ENCODE assay signal across 9 cellular contexts in genomic region chr9:124769451-124770358, GRCh38. TPM values are rescaled to one million over a fixed set of nuclear protein-coding genes. Genes with fewer than 3 reads are reported as not detected.
DNase-seq lines count a peak whose midpoint lies in the region; ATAC-seq, FAIRE-seq and TF ChIP-seq lines count a peak whose summit lies in the region.
"Had no signal": no experiment of that assay in that cellular context is flagged by ENCODE, and none has a peak within 500 bp of the region (broad histone marks: within the 10 kb centered on the region; RNA-seq: fewer than 3 reads in every experiment).

No MANE protein-coding gene starts in this region.

- FAIRE-seq in H1 (lab: Jason Lieb, UNC): peak; percentile 45
- FAIRE-seq: colon had no signal

- H2BK5ac ChIP-seq in H1 (ENCODE audit: low read depth, low read length): no peak overlapping the region; the same call in 1 of the 2 replicates

- H2BK12ac ChIP-seq in H1 (ENCODE audit: low read depth, low read length): no peak overlapping the region

- TF ChIP-seq RAD21 in H1 (IDR thresholded peaks at IDR 0.05 in 1 of 2, conservative IDR thresholded peaks at IDR 0.05 in 1 of 2; ENCODE audit: low read depth in 2 of 2, low read length in 2 of 2): no peak

- peaks cover 13 to 40% (median 37%) of the 10 kb centered on the region in 7 donors for H3K4me1 Mint-ChIP-seq in naive thymus-derived CD4-positive, alpha-beta T cell

- TF ChIP-seq EP300 in H1 (IDR thresholded peaks at IDR 0.05; ENCODE audit: borderline replicate concordance in 1 of 2, low read depth in 2 of 2, low read length in 2 of 2): no peak

- H4K20me1 ChIP-seq in H1 (replicated peaks in 1 of 2; ENCODE audit: control insufficient read depth in 1 of 2, insufficient read depth in 2 of 2, low read length in 2 of 2): peaks cover 10 to 12% of the 10 kb centered on the region in 2 experiments

- H2BK20ac ChIP-seq in H1 (ENCODE audit: low read length): 0 out of 2 replicates have a peak overlapping the region, but pooled peaks have one; percentile 56

- peak overlapping the region in 5 of 9 donors; percentile 12 to 78 (median 44) for H3K27ac Mint-ChIP-seq in naive thymus-derived CD4-positive, alpha-beta T cell

- peak; percentile 55 for DNase-seq in Right ventricle myocardium superior
- no peak for DNase-seq in cardiac septum (ENCODE audit: low spot score)
- DNase-seq in SK-N-MC (ENCODE audit: low read depth, low spot score): no peak
- peak in 1 of 2 experiments; percentile 82 for DNase-seq in H1 (ENCODE audit: low read depth in 1 of 2, low spot score in 2 of 2)
- peak in 2 of 9 donors; percentile 11 to 39 for DNase-seq in naive thymus-derived CD4-positive, alpha-beta T cell
- no peak for DNase-seq in H4 (ENCODE audit: low spot score)
- DNase-seq in stimulated activated CD8-positive, alpha-beta memory T cell treated with anti-CD3 and anti-CD28 coated beads, Interleukin-4, amount 100 ng/mL, for 48 hours: no peak

- no peak overlapping the region for H3K4ac ChIP-seq in H1 (replicated peaks; ENCODE audit: insufficient read length, low read depth, low read length)

- H3K4me2 ChIP-seq in H1 (ENCODE audit: insufficient read depth in 1 of 2, low read depth in 2 of 2, low read length in 2 of 2): peak overlapping the region; percentile 81 to 85

- H3K14ac ChIP-seq in H1 (ENCODE audit: insufficient read length): no peak overlapping the region

- H2AK5ac ChIP-seq in H1 (ENCODE audit: low read depth, low read length): no peak overlapping the region

- H3K27me3 Mint-ChIP-seq in naive thymus-derived CD4-positive, alpha-beta T cell: peaks cover 52 to 84% (median 78%) of the 10 kb centered on the region in 5 donors

- no peaks in the 10 kb centered on the region for H3K36me3 Mint-ChIP-seq in naive thymus-derived CD4-positive, alpha-beta T cell

- no peak overlapping the region for H2BK120ac ChIP-seq in H1 (replicated peaks; ENCODE audit: low read depth, low read length)

- H3K4me1 ChIP-seq in H1 (replicated peaks in 1 of 4; ENCODE audit: control insufficient read depth in 3 of 4, insufficient read depth in 4 of 4, low read length in 3 of 4): peaks cover 2 to 23% (median 11%) of the 10 kb centered on the region in 4 experiments; a peak in 6 of 7 replicates
- H3K4me1 ChIP-seq in naive thymus-derived CD4-positive, alpha-beta T cell (ENCODE audit: control insufficient read depth in 2 of 2, insufficient read depth in 2 of 2, low read length in 2 of 2): peaks cover 13 to 20% of the 10 kb centered on the region in 2 donors

- H3K4me3 Mint-ChIP-seq in naive thymus-derived CD4-positive, alpha-beta T cell: peak overlapping the region; percentile 77 to 92 (median 88)

- peaks cover 2 to 56% of the 10 kb centered on the region in 2 experiments; a peak in 3 of 4 replicates for H3K79me2 ChIP-seq in H1 (ENCODE audit: control insufficient read depth in 1 of 2, insufficient read depth in 2 of 2, low read length in 2 of 2)

- no peak overlapping the region for H4K5ac ChIP-seq in H1 (ENCODE audit: insufficient read length, low read depth, low read length)

- H2AFZ ChIP-seq in H1 (ENCODE audit: low read length): no peak overlapping the region

- no peaks in the 10 kb centered on the region for H3K27me3 ChIP-seq in H1 (replicated peaks in 1 of 4; ENCODE audit: control insufficient read depth in 3 of 4, extremely low read depth in 1 of 4, insufficient read depth in 3 of 4, low read length in 3 of 4)
- peaks cover 4 to 33% of the 10 kb centered on the region in 2 donors for H3K27me3 ChIP-seq in naive thymus-derived CD4-positive, alpha-beta T cell (ENCODE audit: control insufficient read depth in 2 of 2, insufficient read depth in 2 of 2, low read length in 2 of 2)

- no peak overlapping the region for H4K8ac ChIP-seq in H1 (ENCODE audit: extremely low read depth, insufficient read depth, low read length)

- peak overlapping the region; percentile 81; the same call in 1 of the 2 replicates for H3K18ac ChIP-seq in H1 (ENCODE audit: extremely low read depth, low read length)

- H3K36me3 ChIP-seq in SK-N-MC (ENCODE audit: insufficient read depth, low read length) (no peaks in the 10 kb centered on the region), H1 (ENCODE audit: control insufficient read depth in 2 of 4, insufficient read depth in 4 of 4, low read length in 3 of 4) (no peaks in the 10 kb centered on the region)
- no peaks in the 10 kb centered on the region for H3K36me3 ChIP-seq in naive thymus-derived CD4-positive, alpha-beta T cell (ENCODE audit: control insufficient read depth in 2 of 3, insufficient read depth in 3 of 3, low read length in 3 of 3)

- H3K23me2 ChIP-seq in H1 (ENCODE audit: low read depth, low read length): peaks cover 8% of the 10 kb centered on the region

- no peak for ATAC-seq in Right ventricle myocardium superior (ENCODE audit: poor library complexity)
- no peak for ATAC-seq in naive thymus-derived CD4-positive, alpha-beta T cell
- no peak for ATAC-seq in GM21526 (IDR thresholded peaks at IDR 0.05; ENCODE audit: low FRiP score, unreplicated experiment)

- H3K56ac ChIP-seq in H1 (replicated peaks; ENCODE audit: insufficient read length, low read depth, low read length): peak overlapping the region; percentile 1

- WGBS in H1 (ENCODE audit: extremely low coverage in 1 of 2, insufficient coverage in 1 of 2, insufficient read length in 1 of 2, insufficient replicate concordance in 2 of 2, low coverage in 1 of 2, low lambda C conversion rate in 2 of 2, missing lambda C conversion rate in 1 of 2), 2 experiments: 1% methylated on average over 49 of the region's 57 CpGs; no CpG with 5 or more reads in 1 of the 2 experiments

- no peak overlapping the region for H3K23ac ChIP-seq in H1 (ENCODE audit: insufficient read length)

- TF ChIP-seq CTCF in H1 (IDR thresholded peaks at IDR 0.05; ENCODE audit: control extremely low read depth in 1 of 3, insufficient read depth in 1 of 3, low read depth in 1 of 3, low read length in 3 of 3): no peak

- peak overlapping the region; percentile 87 for H3K4me3 ChIP-seq in SK-N-MC
- peak overlapping the region; percentile 56 to 86 (median 73) for H3K4me3 ChIP-seq in H1 (ENCODE audit: extremely low read depth in 1 of 4, insufficient read depth in 2 of 4, low read depth in 3 of 4, low read length in 4 of 4)
- peak overlapping the region; percentile 31 for H3K4me3 ChIP-seq in naive thymus-derived CD4-positive, alpha-beta T cell (ENCODE audit: low read length)

- peak overlapping the region; percentile 60 for H3K9ac ChIP-seq in SK-N-MC (ENCODE audit: insufficient read length)
- H3K9ac ChIP-seq in H1 (replicated peaks in 1 of 4; ENCODE audit: extremely low read depth in 1 of 4, low read depth in 3 of 4, low read length in 3 of 4): peak overlapping the region in 2 of 4 experiments; percentile 49 to 56; a peak in 5 of 7 replicates

- H3K9me3 ChIP-seq in SK-N-MC (ENCODE audit: low read depth, low read length) (no peaks in the 10 kb centered on the region), H1 (ENCODE audit: insufficient read depth in 2 of 2, low read depth in 1 of 2, low read length in 1 of 2) (no peaks in the 10 kb centered on the region)
- no peaks in the 10 kb centered on the region for H3K9me3 ChIP-seq in naive thymus-derived CD4-positive, alpha-beta T cell (ENCODE audit: control insufficient read depth in 2 of 3, low read length in 3 of 3)

- POLR2A ChIA-PET in H1 (lab: Charles Lee; ENCODE audit: partially characterized antibody): interaction anchor here (0.6 to 13.5 kb wide), 15 partner anchors 10 to 426 kb away, joined by 3 to 396 read pairs (median 4); partner anchors contain the start of genes ARPC5L, RPL35 and WDR38
- POLR2A ChIA-PET in naive thymus-derived CD4-positive, alpha-beta T cell (lab: Charles Lee): interaction anchor here (1.5 to 1.8 kb wide), 2 partner anchors 82 to 102 kb away, joined by 3 to 4 read pairs; no protein-coding TSS in a partner anchor

- 0 out of 2 replicates have a peak overlapping the region, but pooled peaks have one; percentile 53 for H2BK15ac ChIP-seq in H1 (ENCODE audit: low read length)

- CTCF ChIA-PET in H1 (lab: Charles Lee; ENCODE audit: partially characterized antibody): interaction anchor here (0.5 to 17.6 kb wide), 15 partner anchors 8 to 387 kb away, joined by 3 to 1300 read pairs (median 7); partner anchors contain the start of genes ARPC5L, OLFML2A, RPL35 and WDR38
- CTCF ChIA-PET in naive thymus-derived CD4-positive, alpha-beta T cell (lab: Charles Lee): interaction anchor here (1.2 kb wide), 1 partner anchor 83 kb away, joined by 3 read pairs; the partner anchor contains the start of gene WDR38

- intact Hi-C loops in Right ventricle myocardium superior (cut with DNase I): no loop called here
- intact Hi-C loops in cardiac septum (cut with DNase I): loop anchor here (10.0 kb wide), 2 partner anchors 375 to 605 kb away; partner anchors contain the start of gene SCAI
- intact Hi-C loops in naive thymus-derived CD4-positive, alpha-beta T cell (cut with micrococcal nuclease): loop anchor here (5.0 to 10.0 kb wide), 7 partner anchors 47 to 975 kb away; partner anchors contain the start of genes HSPA5 (in 1 of the 2), PBX3 (in 1 of the 2), PPP6C (in 1 of the 2) and PSMB7 (in 1 of the 2)

- H3K9me3 Mint-ChIP-seq in naive thymus-derived CD4-positive, alpha-beta T cell: peaks cover 0 to 2% (median 0%) of the 10 kb centered on the region in 11 donors

- no peaks in the 10 kb centered on the region for H3K79me1 ChIP-seq in H1 (ENCODE audit: low read depth, low read length)

- no peak overlapping the region for H4K91ac ChIP-seq in H1 (replicated peaks; ENCODE audit: insufficient read length, low read length)

- no peak for TF ChIP-seq POLR2A in H1 (IDR thresholded peaks at IDR 0.05; ENCODE audit: control extremely low read depth in 1 of 2, low read depth in 2 of 2, low read length in 2 of 2)

- no peak overlapping the region for H3K27ac ChIP-seq in SK-N-MC
- H3K27ac ChIP-seq in H1 (ENCODE audit: low read depth, low read length): no peak overlapping the region
- no peak overlapping the region for H3K27ac ChIP-seq in naive thymus-derived CD4-positive, alpha-beta T cell (ENCODE audit: low read depth, low read length)

RNA-seq across cellular contexts. Expression of gene NR6A1, which starts 1.4 kb away (rescaled TPM):
- total RNA-seq in Right ventricle myocardium superior (1.4 TPM), cardiac septum (2.2 TPM)
- 232 and 237 TPM in 2 replicates for total RNA-seq in H1 (2021; fragmentation: NEBNext Ultra II Directional; extraction: Animal tissue kit (Norgen Biotek cat#: 25700))
- 77.0 and 93.2 TPM in 2 replicates for polyA plus RNA-seq in H1 (2011; rRNA removed)
- 72.8 TPM for polyA plus RNA-seq in H1 (2011; cell fraction: cytosol; rRNA removed)
- polyA plus RNA-seq in H1 (2011; cell fraction: nucleus; rRNA removed): 59.1 TPM
- polyA plus RNA-seq in H1 (2012, experiment 1 of 2): 99.2 to 116 TPM (median 108 TPM) in 4 replicates
- 69.6 TPM for polyA plus RNA-seq in H1 (2012, experiment 2 of 2)
- 88.5 TPM for polyA plus RNA-seq in H1 (2013, experiment 1 of 2)
- 92.9 TPM for polyA plus RNA-seq in H1 (2013, experiment 2 of 2)
- polyA minus RNA-seq in H1 (2011; rRNA and poly(A)+ RNA removed): 505 and 571 TPM in 2 replicates
- 196 TPM for polyA minus RNA-seq in H1 (2011; cell fraction: cytosol; rRNA and poly(A)+ RNA removed)
- 104 TPM for polyA minus RNA-seq in H1 (2011; cell fraction: nucleus; rRNA and poly(A)+ RNA removed)
- under 1 TPM in 3 of 5 experiments, not detected in 2; 0.21 to 0.78 (median 0.51) TPM for total RNA-seq in naive thymus-derived CD4-positive, alpha-beta T cell
- not detected for polyA plus RNA-seq in naive thymus-derived CD4-positive, alpha-beta T cell
- 1.2 and 3.7 TPM in 2 replicates for total RNA-seq in H4 (2014; rRNA removed; shearing (Covaris generic))

RNA-seq across cellular contexts. Expression of gene OLFML2A, which starts 7.2 kb away (rescaled TPM):
- total RNA-seq in Right ventricle myocardium superior: 27.5 TPM
- 46.4 TPM for total RNA-seq in cardiac septum
- total RNA-seq in H1 (2021; fragmentation: NEBNext Ultra II Directional; extraction: Animal tissue kit (Norgen Biotek cat#: 25700)): 11.4 and 11.5 TPM in 2 replicates
- 7.8 and 8.7 TPM in 2 replicates for polyA plus RNA-seq in H1 (2011; rRNA removed)
- 4.7 TPM for polyA plus RNA-seq in H1 (2011; cell fraction: cytosol; rRNA removed)
- 5.7 TPM for polyA plus RNA-seq in H1 (2011; cell fraction: nucleus; rRNA removed)
- polyA plus RNA-seq in H1 (2012, experiment 1 of 2): 5.8 to 9.0 TPM (median 7.0 TPM) in 4 replicates
- polyA plus RNA-seq in H1 (2012, experiment 2 of 2): 6.6 TPM
- polyA plus RNA-seq in H1 (2013, experiment 1 of 2): 15.9 TPM
- 14.8 TPM for polyA plus RNA-seq in H1 (2013, experiment 2 of 2)
- 5.5 and 6.7 TPM in 2 replicates for polyA minus RNA-seq in H1 (2011; rRNA and poly(A)+ RNA removed)
- 14.4 TPM for polyA minus RNA-seq in H1 (2011; cell fraction: cytosol; rRNA and poly(A)+ RNA removed)
- 5.1 TPM for polyA minus RNA-seq in H1 (2011; cell fraction: nucleus; rRNA and poly(A)+ RNA removed)
- under 1 TPM in 1 of 5 experiments, not detected in 4; 0.51 TPM for total RNA-seq in naive thymus-derived CD4-positive, alpha-beta T cell
- not detected for polyA plus RNA-seq in naive thymus-derived CD4-positive, alpha-beta T cell
- total RNA-seq in H4 (2014; rRNA removed; shearing (Covaris generic)): 2.8 and 5.5 TPM in 2 replicates

Comparison
In these comparisons a context has a peak if more than half of its experiments do, and no peak if none do; other contexts are left out.
1. H3K4me3 ChIP-seq: peak in every context shown above with its lines; median percentile 87 in SK-N-MC; 73 in H1; 31 in naive thymus-derived CD4-positive, alpha-beta T cell.
2. RNA of gene NR6A1, which starts 1.4 kb away (total RNA-seq): 232 to 237 TPM in H1; 1.2 to 3.7 TPM in H4, 2.2 TPM in cardiac septum (single experiment), 1.4 TPM in Right ventricle myocardium superior (single experiment) and 0.21 to 0.78 TPM in naive thymus-derived CD4-positive, alpha-beta T cell; every median in the first group is over 10 times any median in the second.